ENCODE assay signal across 3 cellular contexts in the genomic region with DNA sequence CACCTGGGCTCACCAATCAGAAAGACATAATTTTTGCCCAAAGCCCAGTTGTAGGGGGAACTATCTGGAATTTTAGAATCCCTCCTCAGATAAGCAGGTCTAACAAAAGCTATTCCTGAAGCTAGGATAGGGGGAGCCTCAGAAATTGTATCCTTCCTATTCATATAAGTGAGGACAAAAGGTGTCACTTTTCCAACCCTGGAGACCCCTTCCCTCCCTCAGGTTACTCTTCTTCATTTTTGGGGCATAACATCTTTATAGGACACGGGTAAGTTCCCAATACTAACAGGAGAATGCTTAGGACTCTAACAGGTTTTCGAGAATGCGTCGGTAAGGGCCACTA. TPM values are rescaled to one million over a fixed set of nuclear protein-coding genes. Genes with fewer than 3 reads are reported as not detected.
"Had no signal": no experiment of that assay in that cellular context is flagged by ENCODE, and none has a peak within 500 bp of the region (broad histone marks: within the 10 kb centered on the region; RNA-seq: fewer than 3 reads in every experiment).

No MANE protein-coding gene starts in this region.

RNA-seq across cellular contexts. Expression of a gene that starts 1.1 kb away (rescaled TPM):
- polyA plus RNA-seq: IgD-negative memory B cell had no signal

RNA-seq across cellular contexts. Expression of a gene that starts 58.7 kb away (rescaled TPM):
- total RNA-seq: HT-29, IMR-90 had no signal
- polyA plus RNA-seq: IMR-90 had no signal
